Comparison of ENCODE assay signal across 12 cellular contexts in the genomic region with DNA sequence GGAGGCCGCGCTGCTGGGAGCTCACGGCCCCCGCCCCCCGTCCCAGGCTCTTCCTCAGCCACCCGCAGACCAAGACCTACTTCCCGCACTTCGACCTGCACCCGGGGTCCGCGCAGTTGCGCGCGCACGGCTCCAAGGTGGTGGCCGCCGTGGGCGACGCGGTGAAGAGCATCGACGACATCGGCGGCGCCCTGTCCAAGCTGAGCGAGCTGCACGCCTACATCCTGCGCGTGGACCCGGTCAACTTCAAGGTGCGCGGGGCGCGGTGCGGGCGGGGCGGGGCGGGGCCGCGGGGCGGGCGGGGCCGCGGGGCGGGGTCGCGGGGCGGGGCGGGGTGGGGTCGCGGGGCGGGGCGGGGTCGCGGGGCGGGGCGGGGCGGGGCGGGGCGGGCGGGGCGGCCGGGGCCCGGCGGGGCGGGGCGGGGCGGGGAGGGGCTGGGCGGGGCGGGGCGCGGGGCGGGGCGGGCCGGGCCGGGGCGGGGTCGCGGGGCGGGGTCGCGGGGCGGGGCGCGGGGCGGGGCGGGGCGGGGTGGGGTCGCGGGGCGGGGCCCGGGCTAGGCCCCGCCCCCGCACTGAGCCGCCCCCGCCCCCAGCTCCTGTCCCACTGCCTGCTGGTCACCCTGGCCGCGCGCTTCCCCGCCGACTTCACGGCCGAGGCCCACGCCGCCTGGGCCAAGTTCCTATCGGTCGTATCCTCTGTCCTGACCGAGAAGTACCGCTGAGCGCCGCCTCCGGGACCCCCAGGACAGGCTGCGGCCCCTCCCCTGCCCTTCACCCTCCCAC. TPM values are rescaled to one million over a fixed set of nuclear protein-coding genes. Genes with fewer than 3 reads are reported as not detected.
DNase-seq lines count a peak whose midpoint lies in the region; ATAC-seq, FAIRE-seq and TF ChIP-seq lines count a peak whose summit lies in the region.
"Not testable (repeated sequence)": the region's sequence is repeated elsewhere in the genome, so short reads cannot be mapped to it uniquely, and the experiment has no call there.
"Had no signal": no experiment of that assay in that cellular context is flagged by ENCODE, and none has a peak within 500 bp of the region (broad histone marks: within the 10 kb centered on the region; RNA-seq: fewer than 3 reads in every experiment).

No MANE protein-coding gene starts in this region.

- in situ Hi-C loops in Panc1 (cut with HindIII; ENCODE audit: low pct_unique_long_range_greater_than_20kb, low sequenced_read_pairs), result not testable (repeated sequence)

- not testable (repeated sequence) for H3K9me3 Mint-ChIP-seq in activated T-helper 17 cell treated with anti-CD3 and anti-CD28 coated beads, Interleukin-2, amount 50 U/mL, for 72 hours; endodermal cell; memory B cell

- peak; percentile 87 for FAIRE-seq in GM12891 (lab: Jason Lieb, UNC)

- BruUV-seq in A673 (replicated peaks; lab: Mats Ljungman, UMichigan); Panc1 (replicated peaks; lab: Mats Ljungman, UMichigan): not testable (repeated sequence)

- intact Hi-C loops in A673 (cut with micrococcal nuclease; ENCODE audit: unreplicated experiment); Panc1 (cut with micrococcal nuclease; ENCODE audit: unreplicated experiment): not testable (repeated sequence)

- TF ChIP-seq POLR2A in GM12891 (IDR thresholded peaks at IDR 0.05; ENCODE audit: low read depth, low read length), result not testable (repeated sequence)

- H3K36me3 ChIP-seq in A673 (ENCODE audit: insufficient read depth, low read length, poor library complexity, severe bottlenecking); Panc1 (ENCODE audit: control insufficient read depth, insufficient read depth, low read length); endodermal cell (ENCODE audit: control insufficient read depth, insufficient read depth, low read length); right atrium auricular region: not testable (repeated sequence)

- H3K4me3 Mint-ChIP-seq in activated T-helper 17 cell treated with anti-CD3 and anti-CD28 coated beads, Interleukin-2, amount 50 U/mL, for 72 hours, result peak overlapping the region; percentile 10
- H3K4me3 Mint-ChIP-seq in endodermal cell, result peak overlapping the region; percentile 37
- H3K4me3 Mint-ChIP-seq in memory B cell, result not testable (repeated sequence)

- H3K36me3 Mint-ChIP-seq in activated T-helper 17 cell treated with anti-CD3 and anti-CD28 coated beads, Interleukin-2, amount 50 U/mL, for 72 hours (ENCODE audit: low read depth); endodermal cell (ENCODE audit: low read depth); memory B cell: not testable (repeated sequence)

- not testable (repeated sequence) for TF ChIP-seq CTCF in A673 (conservative IDR thresholded peaks at IDR 0.05; ENCODE audit: low read depth, low read length); Panc1 (IDR thresholded peaks at IDR 0.05); endodermal cell (conservative IDR thresholded peaks at IDR 0.05); right atrium auricular region (IDR thresholded peaks at IDR 0.05)

- H3K4me1 ChIP-seq in A673 (ENCODE audit: insufficient read depth, low read length, poor library complexity, severe bottlenecking) (peaks cover 12% of the 10 kb centered on the region), right atrium auricular region (peaks cover 0 to 20% of the 10 kb centered on the region in 2 donors)
- H3K4me1 ChIP-seq in Panc1 (ENCODE audit: control insufficient read depth, insufficient read depth, low read length); endodermal cell (ENCODE audit: control insufficient read depth, insufficient read depth, low read length): not testable (repeated sequence)

- ATAC-seq in Panc1 (peak; percentile 20; the same call in 1 of the 2 replicates), memory B cell (ENCODE audit: low read depth) (peak; percentile 36)
- peak; percentile 60 for ATAC-seq in activated T-helper 17 cell treated with anti-CD3 and anti-CD28 coated beads, Interleukin-2, amount 50 U/mL, for 72 hours (replicated peaks)

- peaks cover 20% of the 10 kb centered on the region for H3K27me3 ChIP-seq in A673 (replicated peaks; ENCODE audit: insufficient read depth, low read depth, low read length, poor library complexity)
- H3K27me3 ChIP-seq in Panc1 (ENCODE audit: control insufficient read depth, insufficient read depth, low read length), result not testable (repeated sequence)
- H3K27me3 ChIP-seq in endodermal cell (ENCODE audit: control insufficient read depth, insufficient read depth, low read length, poor library complexity, severe bottlenecking), result peaks cover 79% of the 10 kb centered on the region
- H3K27me3 ChIP-seq in right atrium auricular region, result peaks cover 28 to 42% of the 10 kb centered on the region in 2 donors

- not testable (repeated sequence) for H3K9ac ChIP-seq in endodermal cell (ENCODE audit: extremely low read depth, low read length, poor library complexity, severe bottlenecking)

- H3K4me3 ChIP-seq in A673 (ENCODE audit: low read depth, low read length, poor library complexity, severe bottlenecking) (peak overlapping the region; percentile 38), Panc1 (ENCODE audit: low read depth in 2 of 2, low read length in 2 of 2) (peak overlapping the region; percentile 13 to 26; a peak in 3 of 4 replicates), right atrium auricular region (peak overlapping the region; percentile 11 to 33), skeletal muscle cell (ENCODE audit: low read depth, low read length) (peak overlapping the region; percentile 32)
- H3K4me3 ChIP-seq in endodermal cell (ENCODE audit: low read length), result not testable (repeated sequence)

- H3K27ac Mint-ChIP-seq in activated T-helper 17 cell treated with anti-CD3 and anti-CD28 coated beads, Interleukin-2, amount 50 U/mL, for 72 hours; endodermal cell; memory B cell: not testable (repeated sequence)

- H3K9me3 ChIP-seq in A673 (ENCODE audit: low read depth, low read length, poor library complexity, severe bottlenecking); Panc1 (ENCODE audit: control insufficient read depth, insufficient read depth, low read depth, low read length); endodermal cell (ENCODE audit: control insufficient read depth, low read length); right atrium auricular region: not testable (repeated sequence)

- 0 to 1% methylated on average over 5 to 19 of the region's 113 CpGs for WGBS in endodermal cell (ENCODE audit: insufficient coverage in 1 of 2, insufficient read length in 1 of 2), 2 experiments

- H3K27ac ChIP-seq in A673 (ENCODE audit: low read depth, low read length, poor library complexity, severe bottlenecking); Panc1 (ENCODE audit: low read length); endodermal cell (ENCODE audit: low read depth, low read length); right atrium auricular region: not testable (repeated sequence)

- peaks cover 23% of the 10 kb centered on the region for H3K27me3 Mint-ChIP-seq in activated T-helper 17 cell treated with anti-CD3 and anti-CD28 coated beads, Interleukin-2, amount 50 U/mL, for 72 hours
- peaks cover 64% of the 10 kb centered on the region for H3K27me3 Mint-ChIP-seq in endodermal cell (ENCODE audit: insufficient read depth)
- H3K27me3 Mint-ChIP-seq in memory B cell, result peaks cover 25% of the 10 kb centered on the region

- POLR2A ChIA-PET in A673 (lab: Charles Lee; ENCODE audit: low non-redundant PET); Panc1 (lab: Charles Lee): not testable (repeated sequence)

- not testable (repeated sequence) for H3K4me1 Mint-ChIP-seq in activated T-helper 17 cell treated with anti-CD3 and anti-CD28 coated beads, Interleukin-2, amount 50 U/mL, for 72 hours; endodermal cell; memory B cell

- CTCF ChIA-PET in A673 (lab: Charles Lee); Panc1 (lab: Charles Lee): not testable (repeated sequence)

- DNase-seq in A673 (ENCODE audit: low spot score); GM12891 (ENCODE audit: insufficient read length, low spot score); Panc1 (ENCODE audit: low read depth, low spot score); endodermal cell; right atrium auricular region (ENCODE audit: low spot score); memory B cell (ENCODE audit: low spot score in 2 of 2); skeletal muscle cell (ENCODE audit: low read depth): not testable (repeated sequence)

RNA-seq across cellular contexts. Expression of gene HBM, which starts 1.2 kb away (rescaled TPM):
- total RNA-seq in A673 (2021) (not detected in 2 replicates), Panc1 (2021; ENCODE audit: unreplicated experiment) (not detected), endodermal cell (not detected), right atrium auricular region (1 to 10 TPM in 1 of 2 donors, not detected in 1; 1.2 TPM)
- polyA plus RNA-seq in GM12891 (2012; ENCODE audit: low read depth, missing spikeins), result not detected
- not detected for polyA plus RNA-seq in Panc1 (2012; ENCODE audit: insufficient read length)
- not detected for total RNA-seq in activated T-helper 17 cell treated with anti-CD3 and anti-CD28 coated beads, Interleukin-2, amount 50 U/mL, for 72 hours
- polyA plus RNA-seq in endodermal cell (2013, experiment 1 of 2), result not detected
- polyA plus RNA-seq in endodermal cell (2013, experiment 2 of 2), result not detected
- total RNA-seq: dermis microvascular lymphatic vessel endothelial cell, NCI-H460, pancreas, ureter had no signal
- polyA plus RNA-seq: pancreas had no signal

RNA-seq across cellular contexts. Expression of gene HBA2, which starts 8.0 kb away (rescaled TPM):
- total RNA-seq in A673 (2021), result 1.9 and 6.1 TPM in 2 replicates
- not detected for polyA plus RNA-seq in GM12891 (2012; ENCODE audit: low read depth, missing spikeins)
- total RNA-seq in Panc1 (2021; ENCODE audit: unreplicated experiment), result not detected
- not detected for polyA plus RNA-seq in Panc1 (2012; ENCODE audit: insufficient read length)
- not detected for total RNA-seq in activated T-helper 17 cell treated with anti-CD3 and anti-CD28 coated beads, Interleukin-2, amount 50 U/mL, for 72 hours
- total RNA-seq in endodermal cell, result 1 to 10 TPM in 1 of 2 donors, not detected in 1; 1.2 TPM
- not detected for polyA plus RNA-seq in endodermal cell (2013, experiment 1 of 2)
- polyA plus RNA-seq in endodermal cell (2013, experiment 2 of 2), result not detected
- total RNA-seq in right atrium auricular region, result 1,000 to 10,000 TPM; 2,977 to 3,226 TPM
- total RNA-seq: dermis microvascular lymphatic vessel endothelial cell, NCI-H460 had no signal

RNA-seq across cellular contexts. Expression of gene HBA1, which starts 11.9 kb away (rescaled TPM):
- total RNA-seq in A673 (2021) (5.9 and 9.5 TPM in 2 replicates), Panc1 (2021; ENCODE audit: unreplicated experiment) (4.4 TPM), endodermal cell (1 to 10 TPM in 1 of 2 donors, not detected in 1; 1.1 TPM), right atrium auricular region (1,000 to 10,000 TPM; 1,094 to 1,137 TPM)
- polyA plus RNA-seq in GM12891 (2012; ENCODE audit: low read depth, missing spikeins), result 2.6 TPM
- 4.1 TPM for polyA plus RNA-seq in Panc1 (2012; ENCODE audit: insufficient read length)
- total RNA-seq in activated T-helper 17 cell treated with anti-CD3 and anti-CD28 coated beads, Interleukin-2, amount 50 U/mL, for 72 hours, result not detected
- not detected for polyA plus RNA-seq in endodermal cell (2013, experiment 1 of 2)
- polyA plus RNA-seq in endodermal cell (2013, experiment 2 of 2), result not detected
- total RNA-seq: dermis microvascular lymphatic vessel endothelial cell had no signal

RNA-seq across cellular contexts. Expression of gene HBZ, which starts 12.2 kb away (rescaled TPM):
- total RNA-seq in A673 (2021) (not detected in 2 replicates), Panc1 (2021; ENCODE audit: unreplicated experiment) (1.1 TPM), endodermal cell (not detected), right atrium auricular region (not detected)
- polyA plus RNA-seq in GM12891 (2012; ENCODE audit: low read depth, missing spikeins), result not detected
- polyA plus RNA-seq in Panc1 (2012; ENCODE audit: insufficient read length), result not detected
- total RNA-seq in activated T-helper 17 cell treated with anti-CD3 and anti-CD28 coated beads, Interleukin-2, amount 50 U/mL, for 72 hours, result not detected
- polyA plus RNA-seq in endodermal cell (2013, experiment 1 of 2), result not detected
- polyA plus RNA-seq in endodermal cell (2013, experiment 2 of 2), result not detected
- total RNA-seq: dermis microvascular lymphatic vessel endothelial cell, NCI-H460, ureter had no signal
- polyA plus RNA-seq: pancreas had no signal

RNA-seq across cellular contexts. Expression of gene HBQ1, which starts 15.6 kb away (rescaled TPM):
- total RNA-seq in A673 (2021), result 1.2 and 5.2 TPM in 2 replicates
- polyA plus RNA-seq in GM12891 (2012; ENCODE audit: low read depth, missing spikeins), result 0.65 TPM
- total RNA-seq in Panc1 (2021; ENCODE audit: unreplicated experiment), result 10.4 TPM
- 22.1 TPM for polyA plus RNA-seq in Panc1 (2012; ENCODE audit: insufficient read length)
- not detected for total RNA-seq in activated T-helper 17 cell treated with anti-CD3 and anti-CD28 coated beads, Interleukin-2, amount 50 U/mL, for 72 hours
- 1 to 10 TPM; 1.2 to 1.3 TPM for total RNA-seq in endodermal cell
- 0.53 TPM for polyA plus RNA-seq in endodermal cell (2013, experiment 1 of 2)
- not detected for polyA plus RNA-seq in endodermal cell (2013, experiment 2 of 2)
- 1 to 10 TPM; 2.1 to 2.8 TPM for total RNA-seq in right atrium auricular region
- total RNA-seq: ureter had no signal
- polyA plus RNA-seq: pancreas had no signal
